2 cellular contexts compared by ENCODE assay signal in genomic region chr3:195806916-195807231, GRCh38.
TF ChIP-seq lines count a peak whose summit lies in the region.

No MANE protein-coding gene starts in this region.

TF ChIP-seq in WTC11, 78 proteins besides CTCF, POLR2A, EP300 and RAD21 (continued from another document):
- TF ChIP-seq ATF6 (CRISPR knock-in tag; IDR thresholded peaks at IDR 0.05) = no peak
- TF ChIP-seq ZNF263 (CRISPR knock-in tag; IDR thresholded peaks at IDR 0.05; ENCODE audit: low read depth) = no peak
- no peak for TF ChIP-seq USF2 (CRISPR knock-in tag; IDR thresholded peaks at IDR 0.05)
- no peak for TF ChIP-seq GTF2I (CRISPR knock-in tag; conservative IDR thresholded peaks at IDR 0.05)
- no peak for TF ChIP-seq NFE2L1 (CRISPR knock-in tag; IDR thresholded peaks at IDR 0.05)
- no peak for TF ChIP-seq HMGXB4 (CRISPR knock-in tag; IDR thresholded peaks at IDR 0.05)
- TF ChIP-seq ZNF138 (CRISPR knock-in tag; conservative IDR thresholded peaks at IDR 0.05) = no peak
- TF ChIP-seq ATF2 (CRISPR knock-in tag; IDR thresholded peaks at IDR 0.05; ENCODE audit: borderline replicate concordance, low read depth) = no peak
- no peak for TF ChIP-seq ZNF416 (CRISPR knock-in tag; IDR thresholded peaks at IDR 0.05)
- no peak for TF ChIP-seq CBFB (CRISPR knock-in tag; IDR thresholded peaks at IDR 0.05; ENCODE audit: low read depth)
- no peak for TF ChIP-seq ZNF423 (CRISPR knock-in tag; IDR thresholded peaks at IDR 0.05)
- TF ChIP-seq ZNF512 (CRISPR knock-in tag; IDR thresholded peaks at IDR 0.05; ENCODE audit: borderline replicate concordance) = no peak
- no peak for TF ChIP-seq TCF7 (CRISPR knock-in tag; IDR thresholded peaks at IDR 0.05; ENCODE audit: low read depth)
- TF ChIP-seq ZBTB43 (CRISPR knock-in tag; IDR thresholded peaks at IDR 0.05) = no peak
- no peak for TF ChIP-seq SOX15 (CRISPR knock-in tag; IDR thresholded peaks at IDR 0.05)
- TF ChIP-seq NFYB (CRISPR knock-in tag; conservative IDR thresholded peaks at IDR 0.05; ENCODE audit: low read depth) = no peak
- no peak for TF ChIP-seq E2F5 (CRISPR knock-in tag; IDR thresholded peaks at IDR 0.05)
- no peak for TF ChIP-seq FOXK1 (CRISPR knock-in tag; IDR thresholded peaks at IDR 0.05)

TF ChIP-seq in HepG2, 621 proteins besides CTCF, POLR2A, EP300 and RAD21 (continued from another document):
- no peak for TF ChIP-seq ZUFSP (CRISPR knock-in tag; IDR thresholded peaks at IDR 0.05; ENCODE audit: borderline replicate concordance)
